ENCODE assay signal across 1 cellular context in genomic region chr20:17530716-17531536, GRCh38.
A peak's percentile ranks its signal among the peaks of the same experiment; 100 is the strongest.
TF ChIP-seq lines count a peak whose summit lies in the region.

Gene BFSP1, minus strand, starts transcription at chr20:17531379. Its CDS starts 50 bp downstream, at chr20:17531329.

TF ChIP-seq in HepG2, 621 proteins besides CTCF, POLR2A, EP300 and RAD21 (continued from another document and continues in another):
- TF ChIP-seq, protein P1, sequence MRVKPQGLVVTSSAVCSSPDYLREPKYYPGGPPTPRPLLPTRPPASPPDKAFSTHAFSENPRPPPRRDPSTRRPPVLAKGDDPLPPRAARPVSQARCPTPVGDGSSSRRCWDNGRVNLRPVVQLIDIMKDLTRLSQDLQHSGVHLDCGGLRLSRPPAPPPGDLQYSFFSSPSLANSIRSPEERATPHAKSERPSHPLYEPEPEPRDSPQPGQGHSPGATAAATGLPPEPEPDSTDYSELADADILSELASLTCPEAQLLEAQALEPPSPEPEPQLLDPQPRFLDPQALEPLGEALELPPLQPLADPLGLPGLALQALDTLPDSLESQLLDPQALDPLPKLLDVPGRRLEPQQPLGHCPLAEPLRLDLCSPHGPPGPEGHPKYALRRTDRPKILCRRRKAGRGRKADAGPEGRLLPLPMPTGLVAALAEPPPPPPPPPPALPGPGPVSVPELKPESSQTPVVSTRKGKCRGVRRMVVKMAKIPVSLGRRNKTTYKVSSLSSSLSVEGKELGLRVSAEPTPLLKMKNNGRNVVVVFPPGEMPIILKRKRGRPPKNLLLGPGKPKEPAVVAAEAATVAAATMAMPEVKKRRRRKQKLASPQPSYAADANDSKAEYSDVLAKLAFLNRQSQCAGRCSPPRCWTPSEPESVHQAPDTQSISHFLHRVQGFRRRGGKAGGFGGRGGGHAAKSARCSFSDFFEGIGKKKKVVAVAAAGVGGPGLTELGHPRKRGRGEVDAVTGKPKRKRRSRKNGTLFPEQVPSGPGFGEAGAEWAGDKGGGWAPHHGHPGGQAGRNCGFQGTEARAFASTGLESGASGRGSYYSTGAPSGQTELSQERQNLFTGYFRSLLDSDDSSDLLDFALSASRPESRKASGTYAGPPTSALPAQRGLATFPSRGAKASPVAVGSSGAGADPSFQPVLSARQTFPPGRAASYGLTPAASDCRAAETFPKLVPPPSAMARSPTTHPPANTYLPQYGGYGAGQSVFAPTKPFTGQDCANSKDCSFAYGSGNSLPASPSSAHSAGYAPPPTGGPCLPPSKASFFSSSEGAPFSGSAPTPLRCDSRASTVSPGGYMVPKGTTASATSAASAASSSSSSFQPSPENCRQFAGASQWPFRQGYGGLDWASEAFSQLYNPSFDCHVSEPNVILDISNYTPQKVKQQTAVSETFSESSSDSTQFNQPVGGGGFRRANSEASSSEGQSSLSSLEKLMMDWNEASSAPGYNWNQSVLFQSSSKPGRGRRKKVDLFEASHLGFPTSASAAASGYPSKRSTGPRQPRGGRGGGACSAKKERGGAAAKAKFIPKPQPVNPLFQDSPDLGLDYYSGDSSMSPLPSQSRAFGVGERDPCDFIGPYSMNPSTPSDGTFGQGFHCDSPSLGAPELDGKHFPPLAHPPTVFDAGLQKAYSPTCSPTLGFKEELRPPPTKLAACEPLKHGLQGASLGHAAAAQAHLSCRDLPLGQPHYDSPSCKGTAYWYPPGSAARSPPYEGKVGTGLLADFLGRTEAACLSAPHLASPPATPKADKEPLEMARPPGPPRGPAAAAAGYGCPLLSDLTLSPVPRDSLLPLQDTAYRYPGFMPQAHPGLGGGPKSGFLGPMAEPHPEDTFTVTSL (CRISPR knock-in tag; IDR thresholded peaks at IDR 0.05; ENCODE audit: borderline replicate concordance): no peak
- TF ChIP-seq WIZ (CRISPR knock-in tag; IDR thresholded peaks at IDR 0.05) (no peak), BORCS8-MEF2B (CRISPR knock-in tag; IDR thresholded peaks at IDR 0.05) (peak; percentile 83), PHB2 (IDR thresholded peaks at IDR 0.05; ENCODE audit: partially characterized antibody) (no peak), ATM (IDR thresholded peaks at IDR 0.05; ENCODE audit: borderline replicate concordance) (no peak), ZNF501 (CRISPR knock-in tag; IDR thresholded peaks at IDR 0.05) (peak; percentile 84), NFKBIZ (CRISPR knock-in tag; IDR thresholded peaks at IDR 0.05) (no peak), PAX8 (CRISPR knock-in tag; IDR thresholded peaks at IDR 0.05; ENCODE audit: borderline replicate concordance) (no peak; the same call in 1 of the 2 replicates), FOXP1 (IDR thresholded peaks at IDR 0.05) (no peak), FOXP1 (CRISPR knock-in tag; IDR thresholded peaks at IDR 0.05) (no peak), ZNF484 (CRISPR knock-in tag; IDR thresholded peaks at IDR 0.05; ENCODE audit: borderline replicate concordance, low read depth) (no peak), YEATS4 (CRISPR knock-in tag; IDR thresholded peaks at IDR 0.05; ENCODE audit: borderline replicate concordance) (no peak), KIAA2018 (CRISPR knock-in tag; IDR thresholded peaks at IDR 0.05; ENCODE audit: borderline replicate concordance) (no peak), CENPX (CRISPR knock-in tag; IDR thresholded peaks at IDR 0.05) (no peak), MBD4 (IDR thresholded peaks at IDR 0.05; ENCODE audit: borderline replicate concordance, low read length) (no peak), ZBTB7B (CRISPR knock-in tag; IDR thresholded peaks at IDR 0.05) (peak; percentile 78), CERS6 (CRISPR knock-in tag; IDR thresholded peaks at IDR 0.05) (no peak), SUZ12 (IDR thresholded peaks at IDR 0.05; ENCODE audit: low read depth, low read length) (no peak), ZBED4 (CRISPR knock-in tag; IDR thresholded peaks at IDR 0.05; ENCODE audit: borderline replicate concordance) (peak; percentile 90), JUN (CRISPR knock-in tag; IDR thresholded peaks at IDR 0.05) (no peak), ZBTB46 (CRISPR knock-in tag; IDR thresholded peaks at IDR 0.05; ENCODE audit: borderline replicate concordance) (no peak), ZNF263 (CRISPR knock-in tag; IDR thresholded peaks at IDR 0.05) (no peak), ZXDC (CRISPR knock-in tag; IDR thresholded peaks at IDR 0.05) (no peak), MLX (CRISPR knock-in tag; IDR thresholded peaks at IDR 0.05) (peak; percentile 62), ZFP37 (CRISPR knock-in tag; IDR thresholded peaks at IDR 0.05; ENCODE audit: borderline replicate concordance) (no peak), ZNF530 (CRISPR knock-in tag; IDR thresholded peaks at IDR 0.05; ENCODE audit: low read depth) (no peak)
- TF ChIP-seq, protein P2, sequence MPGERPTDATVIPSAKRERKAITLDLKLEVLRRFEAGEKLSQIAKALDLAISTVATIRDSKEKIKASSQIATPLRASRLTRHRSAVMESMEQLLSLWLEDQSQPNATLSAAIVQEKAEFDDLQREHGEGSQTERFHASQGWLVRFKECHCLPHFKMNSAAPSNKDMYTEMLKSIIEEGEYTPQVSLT (CRISPR knock-in tag; IDR thresholded peaks at IDR 0.05; ENCODE audit: borderline replicate concordance, low read depth): no peak
- TF ChIP-seq, protein P3, sequence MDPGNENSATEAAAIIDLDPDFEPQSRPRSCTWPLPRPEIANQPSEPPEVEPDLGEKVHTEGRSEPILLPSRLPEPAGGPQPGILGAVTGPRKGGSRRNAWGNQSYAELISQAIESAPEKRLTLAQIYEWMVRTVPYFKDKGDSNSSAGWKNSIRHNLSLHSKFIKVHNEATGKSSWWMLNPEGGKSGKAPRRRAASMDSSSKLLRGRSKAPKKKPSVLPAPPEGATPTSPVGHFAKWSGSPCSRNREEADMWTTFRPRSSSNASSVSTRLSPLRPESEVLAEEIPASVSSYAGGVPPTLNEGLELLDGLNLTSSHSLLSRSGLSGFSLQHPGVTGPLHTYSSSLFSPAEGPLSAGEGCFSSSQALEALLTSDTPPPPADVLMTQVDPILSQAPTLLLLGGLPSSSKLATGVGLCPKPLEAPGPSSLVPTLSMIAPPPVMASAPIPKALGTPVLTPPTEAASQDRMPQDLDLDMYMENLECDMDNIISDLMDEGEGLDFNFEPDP (CRISPR knock-in tag; conservative IDR thresholded peaks at IDR 0.05): no peak
